ENCODE assay signal across 11 cellular contexts in genomic region chr2:45459860-45460259, GRCh38.
"Had no signal": no experiment of that assay in that cellular context is flagged by ENCODE, and none has a peak within 500 bp of the region (broad histone marks: within the 10 kb centered on the region; RNA-seq: fewer than 3 reads in every experiment).

No MANE protein-coding gene starts in this region.

- H3K27ac ChIP-seq: foreskin keratinocyte had no signal

- H3K4me3 Mint-ChIP-seq: activated CD4-positive, alpha-beta memory T cell treated with anti-CD3 and anti-CD28 coated beads, Interleukin-2, amount 10 ng/mL, durations not matched to agents 7 days and 5 days; activated T-cell treated with anti-CD3 and anti-CD28 coated beads, Interleukin-2, amount 50 U/mL, for 72 hours; memory B cell; nephron had no signal

- H3K4me3 ChIP-seq: left lung had no signal

- H3K9me3 ChIP-seq: left lung had no signal

- H3K4me1 Mint-ChIP-seq: activated CD4-positive, alpha-beta memory T cell treated with anti-CD3 and anti-CD28 coated beads, Interleukin-2, amount 10 ng/mL, durations not matched to agents 7 days and 5 days had no signal

- ATAC-seq: activated T-cell treated with anti-CD3 and anti-CD28 coated beads, Interleukin-2, amount 50 U/mL, for 72 hours had no signal

- H3K9me3 Mint-ChIP-seq: activated CD4-positive, alpha-beta memory T cell treated with anti-CD3 and anti-CD28 coated beads, Interleukin-2, amount 10 ng/mL, durations not matched to agents 7 days and 5 days; activated T-cell treated with anti-CD3 and anti-CD28 coated beads, Interleukin-2, amount 50 U/mL, for 72 hours; memory B cell; nephron had no signal

- H3K27ac Mint-ChIP-seq: activated CD4-positive, alpha-beta memory T cell treated with anti-CD3 and anti-CD28 coated beads, Interleukin-2, amount 10 ng/mL, durations not matched to agents 7 days and 5 days; activated T-cell treated with anti-CD3 and anti-CD28 coated beads, Interleukin-2, amount 50 U/mL, for 72 hours; memory B cell had no signal

- DNase-seq: activated CD4-positive, alpha-beta memory T cell treated with anti-CD3 and anti-CD28 coated beads, Interleukin-2, amount 10 ng/mL, durations not matched to agents 7 days and 5 days; activated naive CD4-positive, alpha-beta T cell; activated T-cell treated with anti-CD3 and anti-CD28 coated beads, Interleukin-2, amount 50 U/mL, for 72 hours; left lung; occipital lobe; stimulated activated CD4-positive, alpha-beta T cell treated with anti-CD3 and anti-CD28 coated beads, Interleukin-15, amount 100 ng/mL, for 24 hours; stimulated activated CD4-positive, alpha-beta T cell treated with anti-CD3 and anti-CD28 coated beads, Interleukin-4, amount 100 ng/mL, for 24 hours; T1000 had no signal

- H3K27me3 ChIP-seq: foreskin keratinocyte, left lung had no signal

- H3K36me3 ChIP-seq: left lung had no signal
